Comparison of ENCODE assay signal across 22 cellular contexts in the genomic region with DNA sequence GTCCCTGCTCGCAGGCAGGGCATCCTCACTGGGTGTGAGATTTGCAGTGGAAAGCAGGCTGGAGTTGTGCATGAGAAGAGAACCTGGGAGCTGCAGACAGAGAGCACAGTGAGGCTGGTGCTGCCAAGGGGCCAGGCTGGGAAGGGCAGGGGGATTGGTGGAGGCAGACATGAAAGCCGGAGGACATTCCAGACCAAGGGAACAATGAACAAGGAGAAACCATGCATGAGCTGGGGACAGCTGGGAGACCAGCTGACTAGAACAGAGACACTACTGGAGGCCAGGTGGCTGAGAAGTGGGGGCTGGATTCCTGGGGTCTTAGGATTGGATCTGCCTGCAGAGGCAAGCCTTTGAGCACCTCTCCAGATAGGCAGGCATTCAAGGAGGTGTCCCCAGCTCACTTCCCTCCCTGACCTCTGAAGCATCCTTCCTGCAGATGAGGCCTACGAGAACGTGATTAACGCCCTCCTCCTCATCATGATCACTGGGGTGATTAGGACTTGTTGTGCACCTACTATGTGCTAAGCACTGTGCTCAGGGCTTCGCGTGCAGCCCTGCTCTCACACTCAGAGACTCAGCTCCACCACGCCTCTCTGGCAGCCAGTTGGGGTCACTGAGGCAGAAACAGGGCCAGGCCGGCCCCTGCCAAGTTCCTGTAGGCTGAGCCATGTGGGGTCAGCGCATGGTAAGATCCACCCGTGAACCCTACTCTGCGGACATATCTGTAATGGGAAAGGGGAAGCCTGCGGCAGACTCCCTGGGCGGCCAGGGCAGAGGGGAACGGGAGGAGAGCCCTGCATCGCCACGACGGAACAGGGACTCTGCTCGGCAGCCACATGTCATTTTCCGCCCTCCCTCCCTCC.
DNase-seq lines count a peak whose midpoint lies in the region; ATAC-seq and TF ChIP-seq lines count a peak whose summit lies in the region.
"Had no signal": no experiment of that assay in that cellular context is flagged by ENCODE, and none has a peak within 500 bp of the region (broad histone marks: within the 10 kb centered on the region; RNA-seq: fewer than 3 reads in every experiment).

No MANE protein-coding gene starts in this region.

- POLR2A ChIA-PET in PC-3 (lab: Charles Lee; ENCODE audit: unreplicated experiment) = no interaction called here

- H3K4me2 ChIP-seq in PC-3 (ENCODE audit: low read length) = no peak overlapping the region
- H3K4me2 ChIP-seq: BLaER1 had no signal

- H3K9me2 ChIP-seq in PC-3 (replicated peaks; ENCODE audit: low read length) = no peaks in the 10 kb centered on the region

- H3K27ac ChIP-seq in endodermal cell (ENCODE audit: low read depth, low read length) (peak overlapping the region; percentile 32), PC-3 (ENCODE audit: low read length) (no peak overlapping the region), WERI-Rb-1 (no peak overlapping the region)
- H3K27ac ChIP-seq: 22Rv1, BLaER1, left ventricle myocardium inferior, thyroid gland had no signal

- no peaks in the 10 kb centered on the region for H3K4me1 ChIP-seq in endodermal cell (ENCODE audit: control insufficient read depth, insufficient read depth, low read length)
- peaks cover 13% of the 10 kb centered on the region for H3K4me1 ChIP-seq in PC-3 (ENCODE audit: insufficient read depth, low read length)
- H3K4me1 ChIP-seq: BLaER1, left ventricle myocardium inferior, thyroid gland had no signal

- no peak overlapping the region for H3K9ac ChIP-seq in endodermal cell (ENCODE audit: extremely low read depth, low read length, poor library complexity, severe bottlenecking)
- H3K9ac ChIP-seq in PC-3 (ENCODE audit: low read length) = no peak overlapping the region
- H3K9ac ChIP-seq: BLaER1 had no signal

- H3F3A ChIP-seq in PC-3 (ENCODE audit: low read length, unreplicated experiment) = no peaks in the 10 kb centered on the region

- H3K9me3 ChIP-seq in endodermal cell (ENCODE audit: control insufficient read depth, low read length) = no peaks in the 10 kb centered on the region
- H3K9me3 ChIP-seq in PC-3 (ENCODE audit: low read length) = no peaks in the 10 kb centered on the region
- peaks cover 5% of the 10 kb centered on the region for H3K9me3 ChIP-seq in WERI-Rb-1 (ENCODE audit: severe bottlenecking)
- H3K9me3 ChIP-seq: BLaER1, left ventricle myocardium inferior, thyroid gland had no signal

- H3K4me1 Mint-ChIP-seq in endodermal cell (no peaks in the 10 kb centered on the region), neural crest cell (peaks cover 22% of the 10 kb centered on the region)
- H3K4me1 Mint-ChIP-seq: naive B cell had no signal

- H2AFZ ChIP-seq in PC-3 (ENCODE audit: low read length) = no peak overlapping the region

- no peak overlapping the region for H3K4me3 ChIP-seq in H7 (ENCODE audit: insufficient read depth, low read depth, low read length)
- no peak overlapping the region for H3K4me3 ChIP-seq in endodermal cell (ENCODE audit: low read length)
- H3K4me3 ChIP-seq in PC-3 (ENCODE audit: low read length) = no peak overlapping the region
- no peak overlapping the region for H3K4me3 ChIP-seq in WERI-Rb-1 (ENCODE audit: low read depth, low read length)
- H3K4me3 ChIP-seq: BLaER1, left ventricle myocardium inferior, thyroid gland had no signal

- no peaks in the 10 kb centered on the region for H3K79me2 ChIP-seq in PC-3 (ENCODE audit: low read length)

- CTCF ChIA-PET in PC-3 (lab: Charles Lee) = no interaction called here

- no peak for ATAC-seq in HG02610 (IDR thresholded peaks at IDR 0.05; ENCODE audit: unreplicated experiment)
- ATAC-seq in PC-3 = no peak
- ATAC-seq: activated CD4-positive, CD25-positive, alpha-beta regulatory T cell treated with anti-CD3 and anti-CD28 coated beads, Interleukin-2, amount 50 U/mL, for 24 hours; T-helper 17 cell had no signal

- H3K36me3 ChIP-seq in H7 (replicated peaks; ENCODE audit: control insufficient read depth, insufficient read depth, low read length) (no peaks in the 10 kb centered on the region), endodermal cell (ENCODE audit: control insufficient read depth, insufficient read depth, low read length) (no peaks in the 10 kb centered on the region), PC-3 (ENCODE audit: low read depth, low read length) (no peaks in the 10 kb centered on the region), WERI-Rb-1 (no peaks in the 10 kb centered on the region)
- H3K36me3 ChIP-seq: BLaER1, left ventricle myocardium inferior, thyroid gland had no signal

- DNase-seq in DMS 273 (lab: John Stamatoyannopoulos, UW; ENCODE audit: unreplicated experiment) (peak; percentile 29), DMS 273 treated with DMSO at 0.1 percent for 48 hours (lab: John Stamatoyannopoulos, UW) (no peak), H7 (peak; percentile 51), endodermal cell (peak; percentile 50), neural crest cell (ENCODE audit: low read depth, low spot score) (peak; percentile 25), PC-3 (no peak), WERI-Rb-1 (no peak)
- DNase-seq: activated naive CD4-positive, alpha-beta T cell treated with Interleukin-2 at 50 U/mL for 16 hours; central memory CD4-positive, alpha-beta T cell; HFFc6; left ventricle myocardium inferior; naive B cell; NCI-H1436 treated with DMSO at 0.1 percent for 48 hours; NCI-H446 treated with DMSO at 0.1 percent for 48 hours; SIG-M5; T-helper 17 cell; thyroid gland had no signal

- intact Hi-C loops in PC-3 (cut with micrococcal nuclease) = no loop called here

- H3K36me3 Mint-ChIP-seq in endodermal cell (ENCODE audit: low read depth) (no peaks in the 10 kb centered on the region), neural crest cell (ENCODE audit: low read depth) (no peaks in the 10 kb centered on the region)
- H3K36me3 Mint-ChIP-seq: naive B cell had no signal

- no peaks in the 10 kb centered on the region for H3K9me3 Mint-ChIP-seq in endodermal cell
- no peaks in the 10 kb centered on the region for H3K9me3 Mint-ChIP-seq in neural crest cell
- H3K9me3 Mint-ChIP-seq: HFFc6 had no signal

- H4K20me1 ChIP-seq in PC-3 (ENCODE audit: low read length) = no peaks in the 10 kb centered on the region
- H4K20me1 ChIP-seq: BLaER1 had no signal

- TF ChIP-seq CTCF in endodermal cell (conservative IDR thresholded peaks at IDR 0.05) (no peak), neural crest cell (conservative IDR thresholded peaks at IDR 0.05) (no peak), PC-3 (conservative IDR thresholded peaks at IDR 0.05; ENCODE audit: low read depth, low read length) (no peak), WERI-Rb-1 (IDR thresholded peaks at IDR 0.05; ENCODE audit: low read depth, low read length) (no peak)

- H3K27ac Mint-ChIP-seq in endodermal cell (no peak overlapping the region), neural crest cell (ENCODE audit: unreplicated experiment) (peak overlapping the region; percentile 43)
- H3K27ac Mint-ChIP-seq: HFFc6, progenitor cell of endocrine pancreas, T-helper 17 cell had no signal

- H3K27me3 Mint-ChIP-seq in endodermal cell (ENCODE audit: insufficient read depth) = no peaks in the 10 kb centered on the region
- no peaks in the 10 kb centered on the region for H3K27me3 Mint-ChIP-seq in neural crest cell (ENCODE audit: low read depth)

- BruUV-seq in PC-3 (replicated peaks; lab: Mats Ljungman, UMichigan) = no TSS peak

- no peak overlapping the region for H3K4me3 Mint-ChIP-seq in endodermal cell
- no peak overlapping the region for H3K4me3 Mint-ChIP-seq in neural crest cell
- H3K4me3 Mint-ChIP-seq: HFFc6, naive B cell, T-helper 17 cell had no signal

- H3K27me3 ChIP-seq in H7 (ENCODE audit: control insufficient read depth, insufficient read depth, low read length) = no peaks in the 10 kb centered on the region
- no peaks in the 10 kb centered on the region for H3K27me3 ChIP-seq in endodermal cell (ENCODE audit: control insufficient read depth, insufficient read depth, low read length, poor library complexity, severe bottlenecking)
- no peaks in the 10 kb centered on the region for H3K27me3 ChIP-seq in PC-3 (ENCODE audit: low read length)
- no peaks in the 10 kb centered on the region for H3K27me3 ChIP-seq in WERI-Rb-1 (ENCODE audit: insufficient read depth, low read depth, severe bottlenecking)
- H3K27me3 ChIP-seq: BLaER1, thyroid gland had no signal

- WGBS in endodermal cell (ENCODE audit: insufficient coverage in 1 of 2, insufficient read length in 1 of 2), 2 experiments = 92 to 95% methylated on average over 7 to 14 of the region's 20 CpGs

Comparison
In these comparisons a context has a peak if more than half of its experiments do, and no peak if none do; other contexts are left out.
1. DNase-seq: peak in DMS 273 (single experiment), H7 (single experiment), endodermal cell (single experiment) and neural crest cell (single experiment); none in DMS 273 treated with DMSO at 0.1 percent for 48 hours (single experiment), PC-3 (single experiment) and WERI-Rb-1 (single experiment).